9 cellular contexts compared by ENCODE assay signal in genomic region chr1:2300851-2301606, GRCh38.
DNase-seq lines count a peak whose midpoint lies in the region; ATAC-seq and TF ChIP-seq lines count a peak whose summit lies in the region.
"Had no signal": no experiment of that assay in that cellular context is flagged by ENCODE, and none has a peak within 500 bp of the region (broad histone marks: within the 10 kb centered on the region; RNA-seq: fewer than 3 reads in every experiment).

No MANE protein-coding gene starts in this region.

- dilution Hi-C loops in mammary epithelial cell (cut with HindIII; ENCODE audit: low sequenced_read_pairs) = loop anchor here (5.0 kb wide), 5 partner anchors 34 to 101 kb away; no protein-coding TSS in a partner anchor

- H3K4me1 ChIP-seq in breast epithelium = peaks cover 8 to 17% of the 10 kb centered on the region in 2 donors
- H3K4me1 ChIP-seq in mammary epithelial cell (ENCODE audit: insufficient read depth, low read length) = peaks cover 33% of the 10 kb centered on the region

- DNase-seq in breast epithelium (ENCODE audit: low spot score in 2 of 2) (peak in 1 of 2 donors; percentile 74), mammary epithelial cell (no peak), dorsolateral prefrontal cortex (peak in 5 of 10 donors; percentile 43 to 78 (median 66)), substantia nigra (lab: John Stamatoyannopoulos, UW) (peak in 28 of 49 donors; percentile 18 to 76 (median 54)), DMS153 treated with DMSO at 0.1 percent for 48 hours (lab: John Stamatoyannopoulos, UW; ENCODE audit: unreplicated experiment) (no peak)
- peak; percentile 94 for DNase-seq in activated CD4-positive, alpha-beta T cell treated with anti-CD3 and anti-CD28 coated beads, Interleukin-2, amount 10 ng/mL, durations not matched to agents 7 days and 5 days
- peak; percentile 82 to 99 (median 97) for DNase-seq in naive thymus-derived CD8-positive, alpha-beta T cell

- no peaks in the 10 kb centered on the region for H3K27me3 Mint-ChIP-seq in activated CD4-positive, alpha-beta T cell treated with anti-CD3 and anti-CD28 coated beads, Interleukin-2, amount 10 ng/mL, durations not matched to agents 7 days and 5 days
- no peaks in the 10 kb centered on the region for H3K27me3 Mint-ChIP-seq in naive thymus-derived CD8-positive, alpha-beta T cell

- TF ChIP-seq CTCF in breast epithelium (IDR thresholded peaks at IDR 0.05) (no peak), mammary epithelial cell (conservative IDR thresholded peaks at IDR 0.05 in 1 of 2, IDR thresholded peaks at IDR 0.05 in 1 of 2; ENCODE audit: extremely low read depth in 1 of 2, insufficient read depth in 1 of 2, low read depth in 1 of 2, low read length in 2 of 2) (no peak), dorsolateral prefrontal cortex (IDR thresholded peaks at IDR 0.05 in 54 of 56, conservative IDR thresholded peaks at IDR 0.05 in 2 of 56; ENCODE audit: low read depth in 1 of 56, partially characterized antibody in 56 of 56) (no peak)

- in situ Hi-C loops in mammary epithelial cell (cut with MboI; ENCODE audit: low sequenced_read_pairs in 2 of 2) = no loop called here

- ATAC-seq in HG03460 (IDR thresholded peaks at IDR 0.05; ENCODE audit: unreplicated experiment) = peak; percentile 60
- ATAC-seq in naive thymus-derived CD8-positive, alpha-beta T cell = peak; percentile 82 to 84

- CTCF ChIA-PET in mammary epithelial cell (lab: Charles Lee; ENCODE audit: low non-redundant PET) = no interaction called here
- CTCF ChIA-PET in activated CD4-positive, alpha-beta T cell treated with anti-CD3 and anti-CD28 coated beads, Interleukin-2, amount 10 ng/mL, durations not matched to agents 7 days and 5 days (lab: Charles Lee) = interaction anchor here (0.8 to 3.1 kb wide), 8 partner anchors 10 to 106 kb away, joined by 3 to 21 read pairs (median 6); partner anchors contain the start of gene FAAP20

- no TSS peak for BruUV-seq in mammary epithelial cell (replicated peaks; lab: Mats Ljungman, UMichigan)

- H3K79me2 ChIP-seq in mammary epithelial cell (ENCODE audit: insufficient read depth, low read length) = peaks cover 83% of the 10 kb centered on the region

- H3K36me3 ChIP-seq in breast epithelium (no peaks in the 10 kb centered on the region), mammary epithelial cell (ENCODE audit: insufficient read depth, low read length) (no peaks in the 10 kb centered on the region)

- no peak overlapping the region for H2AFZ ChIP-seq in mammary epithelial cell (ENCODE audit: low read depth, low read length)

- H3K27me3 ChIP-seq in breast epithelium (no peaks in the 10 kb centered on the region), mammary epithelial cell (ENCODE audit: insufficient read depth, low read length) (no peaks in the 10 kb centered on the region), dorsolateral prefrontal cortex (no peaks in the 10 kb centered on the region)

- POLR2A ChIA-PET in activated CD4-positive, alpha-beta T cell treated with anti-CD3 and anti-CD28 coated beads, Interleukin-2, amount 10 ng/mL, durations not matched to agents 7 days and 5 days (lab: Charles Lee) = interaction anchor here (0.6 to 0.9 kb wide), 4 partner anchors 9 to 60 kb away, joined by 3 to 5 read pairs (median 4); no protein-coding TSS in a partner anchor
- POLR2A ChIA-PET in naive thymus-derived CD8-positive, alpha-beta T cell (lab: Charles Lee) = interaction anchor here (0.8 to 12.8 kb wide), 13 partner anchors 10 to 245 kb away, joined by 3 to 115 read pairs (median 5); partner anchors contain the start of genes FAAP20, MORN1, RER1 and SKI

- peak overlapping the region; percentile 98 for H3K27ac Mint-ChIP-seq in activated CD4-positive, alpha-beta T cell treated with anti-CD3 and anti-CD28 coated beads, Interleukin-2, amount 10 ng/mL, durations not matched to agents 7 days and 5 days
- H3K27ac Mint-ChIP-seq in naive thymus-derived CD8-positive, alpha-beta T cell = peak overlapping the region; percentile 89 to 100 (median 99)

- no peak overlapping the region for H3K4me2 ChIP-seq in mammary epithelial cell (ENCODE audit: insufficient read depth, low read depth, low read length)

- H3K4me3 ChIP-seq in breast epithelium (peak overlapping the region; percentile 20 to 51 (median 26)), mammary epithelial cell (replicated peaks in 1 of 3; ENCODE audit: insufficient read depth in 1 of 3, low read depth in 2 of 3, low read length in 3 of 3) (no peak overlapping the region), dorsolateral prefrontal cortex (peak overlapping the region in 43 of 59 donors; percentile 1 to 48 (median 30))

- H3K9me3 Mint-ChIP-seq in activated CD4-positive, alpha-beta T cell treated with anti-CD3 and anti-CD28 coated beads, Interleukin-2, amount 10 ng/mL, durations not matched to agents 7 days and 5 days = no peaks in the 10 kb centered on the region
- peaks cover 0 to 1% (median 0%) of the 10 kb centered on the region in 9 donors for H3K9me3 Mint-ChIP-seq in naive thymus-derived CD8-positive, alpha-beta T cell

- H3K9ac ChIP-seq in mammary epithelial cell (ENCODE audit: insufficient read depth, low read length) = no peak overlapping the region

- peak overlapping the region; percentile 75 for H3K4me3 Mint-ChIP-seq in activated CD4-positive, alpha-beta T cell treated with anti-CD3 and anti-CD28 coated beads, Interleukin-2, amount 10 ng/mL, durations not matched to agents 7 days and 5 days
- peak overlapping the region; percentile 79 to 90 (median 86) for H3K4me3 Mint-ChIP-seq in naive thymus-derived CD8-positive, alpha-beta T cell

- H3K4me1 Mint-ChIP-seq in activated CD4-positive, alpha-beta T cell treated with anti-CD3 and anti-CD28 coated beads, Interleukin-2, amount 10 ng/mL, durations not matched to agents 7 days and 5 days = peaks cover 61% of the 10 kb centered on the region
- H3K4me1 Mint-ChIP-seq in naive thymus-derived CD8-positive, alpha-beta T cell = peaks cover 17 to 68% (median 60%) of the 10 kb centered on the region in 4 donors

- H3K36me3 Mint-ChIP-seq in activated CD4-positive, alpha-beta T cell treated with anti-CD3 and anti-CD28 coated beads, Interleukin-2, amount 10 ng/mL, durations not matched to agents 7 days and 5 days (ENCODE audit: low read depth) = peaks cover 18% of the 10 kb centered on the region
- H3K36me3 Mint-ChIP-seq in naive thymus-derived CD8-positive, alpha-beta T cell = peaks cover 0 to 26% (median 3%) of the 10 kb centered on the region in 3 donors

- TF ChIP-seq POLR2A in breast epithelium (IDR thresholded peaks at IDR 0.05) = no peak

- intact Hi-C loops in breast epithelium (cut with DNase I; ENCODE audit: low total_unique reads) (no loop called here), mammary epithelial cell (cut with micrococcal nuclease) (no loop called here), dorsolateral prefrontal cortex (cut with DNase I) (no loop called here)

- H4K20me1 ChIP-seq in mammary epithelial cell (ENCODE audit: insufficient read depth, low read length) = no peaks in the 10 kb centered on the region

- H3K27ac ChIP-seq in breast epithelium = peak overlapping the region; percentile 61 to 86
- H3K27ac ChIP-seq in mammary epithelial cell (ENCODE audit: insufficient read depth, low read depth, low read length) = no peak overlapping the region
- H3K27ac ChIP-seq in dorsolateral prefrontal cortex = peak overlapping the region in 57 of 59 donors; percentile 25 to 96 (median 70)
- H3K27ac ChIP-seq in substantia nigra (ENCODE audit: low read depth, low read length, poor library complexity, severe bottlenecking) = peak overlapping the region; percentile 35
- H3K27ac ChIP-seq: 22Rv1 had no signal

- H3K9me3 ChIP-seq in breast epithelium = no peaks in the 10 kb centered on the region
- H3K9me3 ChIP-seq in mammary epithelial cell (replicated peaks; ENCODE audit: insufficient read depth, low read length) = no peaks in the 10 kb centered on the region

- WGBS in mammary epithelial cell (ENCODE audit: low coverage, missing lambda C conversion rate) = 83% methylated on average over 20 of the region's 37 CpGs

Comparison
In these comparisons a context has a peak if more than half of its experiments do, and no peak if none do; other contexts are left out.
1. H3K4me3 ChIP-seq: peak in breast epithelium (3 of 3) and dorsolateral prefrontal cortex (43 of 59); none in mammary epithelial cell (0 of 3).
2. DNase-seq: peak in activated CD4-positive, alpha-beta T cell treated with anti-CD3 and anti-CD28 coated beads, Interleukin-2, amount 10 ng/mL, durations not matched to agents 7 days and 5 days (single experiment), naive thymus-derived CD8-positive, alpha-beta T cell (10 of 10) and substantia nigra (28 of 49); none in mammary epithelial cell (single experiment) and DMS153 treated with DMSO at 0.1 percent for 48 hours (single experiment).